14 cellular contexts compared by ENCODE assay signal in genomic region chr16:24430937-24431760, GRCh38.
A peak's percentile ranks its signal among the peaks of the same experiment; 100 is the strongest.
DNase-seq lines count a peak whose midpoint lies in the region; ATAC-seq and TF ChIP-seq lines count a peak whose summit lies in the region.
"Had no signal": no experiment of that assay in that cellular context is flagged by ENCODE, and none has a peak within 500 bp of the region (broad histone marks: within the 10 kb centered on the region; RNA-seq: fewer than 3 reads in every experiment).

No MANE protein-coding gene starts in this region.

- DNase-seq in NOMO-1 treated with DMSO at 0.1 percent for 48 hours (lab: John Stamatoyannopoulos, UW; ENCODE audit: unreplicated experiment) (peak; percentile 4), NOMO-1 treated with dmso at 0.1 percent for 144 hours (lab: John Stamatoyannopoulos, UW; ENCODE audit: unreplicated experiment) (no peak), RPMI7951 (ENCODE audit: low read depth) (peak; percentile 77), mucosa of descending colon (peak in 1 of 3 donors; percentile 2), left ventricle myocardium inferior (no peak), KG1 (lab: John Stamatoyannopoulos, UW) (no peak)
- DNase-seq: 8988T; activated naive CD4-positive, alpha-beta T cell treated with anti-CD3 and anti-CD28 coated beads for 36 hours; kidney; NCI-H1436 treated with DMSO at 0.1 percent for 48 hours; NCI-H524 treated with DMSO at 0.1 percent for 48 hours; tibial artery had no signal

- no peaks in the 10 kb centered on the region for H3K9me3 ChIP-seq in mucosa of descending colon
- H3K9me3 ChIP-seq in left ventricle myocardium inferior (replicated peaks) = peaks cover 17% of the 10 kb centered on the region
- H3K9me3 ChIP-seq: tibial artery had no signal

- TF ChIP-seq CTCF in mucosa of descending colon (IDR thresholded peaks at IDR 0.05) (no peak), left ventricle myocardium inferior (IDR thresholded peaks at IDR 0.05; ENCODE audit: borderline replicate concordance) (no peak)

- ATAC-seq in HG02981 (IDR thresholded peaks at IDR 0.05; ENCODE audit: unreplicated experiment) = peak; percentile 68
- ATAC-seq in mucosa of descending colon = peak; percentile 84
- no peak for ATAC-seq in HG03108 (IDR thresholded peaks at IDR 0.05; ENCODE audit: unreplicated experiment)

- H3K4me1 ChIP-seq in mucosa of descending colon (ENCODE audit: low read depth) (peaks cover 6% of the 10 kb centered on the region), left ventricle myocardium inferior (no peaks in the 10 kb centered on the region)
- H3K4me1 ChIP-seq: tibial artery had no signal

- no peak overlapping the region for H3K27ac ChIP-seq in left ventricle myocardium inferior (replicated peaks)
- H3K27ac ChIP-seq: tibial artery had no signal

- peaks cover 38% of the 10 kb centered on the region for H3K27me3 ChIP-seq in left ventricle myocardium inferior (ENCODE audit: low read depth)

- intact Hi-C loops in mucosa of descending colon (cut with DNase I, micrococcal nuclease) = no loop called here
- intact Hi-C loops in left ventricle myocardium inferior (cut with micrococcal nuclease) = no loop called here

- H3K4me3 ChIP-seq in mucosa of descending colon (no peak overlapping the region), left ventricle myocardium inferior (no peak overlapping the region)
- H3K4me3 ChIP-seq: tibial artery had no signal

- H3K36me3 ChIP-seq in mucosa of descending colon (ENCODE audit: low read depth) = no peaks in the 10 kb centered on the region
- no peaks in the 10 kb centered on the region for H3K36me3 ChIP-seq in left ventricle myocardium inferior
- H3K36me3 ChIP-seq: tibial artery had no signal

Comparison
In these comparisons a context has a peak if more than half of its experiments do, and no peak if none do; other contexts are left out.
1. DNase-seq: peak in NOMO-1 treated with DMSO at 0.1 percent for 48 hours (single experiment) and RPMI7951 (single experiment); none in NOMO-1 treated with dmso at 0.1 percent for 144 hours (single experiment), left ventricle myocardium inferior (single experiment) and KG1 (single experiment).